In genomic region chr1:30538906-30539855, GRCh38 we compare ENCODE assay signal across 20 cellular contexts.
"Had no signal": no experiment of that assay in that cellular context is flagged by ENCODE, and none has a peak within 500 bp of the region (broad histone marks: within the 10 kb centered on the region; RNA-seq: fewer than 3 reads in every experiment).

No MANE protein-coding gene starts in this region.

- DNase-seq: caudate nucleus; colonic mucosa; effector CD4-positive, alpha-beta T cell; heart right ventricle; hypothalamus; left ventricle myocardium inferior; mesenchymal stem cell; naive B cell; nucleus accumbens; pancreas; psoas muscle; stimulated activated CD4-positive, alpha-beta T cell treated with anti-CD3 and anti-CD28 coated beads, Interleukin-2, amount 100 ng/mL, for 24 hours; stimulated activated CD4-positive, alpha-beta T cell treated with anti-CD3 and anti-CD28 coated beads, Interleukin-4, amount 100 ng/mL, for 4 hours; stimulated activated naive B cell treated with anti-CD40 and anti-IgM and Interleukin-4, amounts not matched to agents 10 μg/mL and 1 μg/mL and 100 μg/mL, for 72 hours; stimulated activated naive CD8-positive, alpha-beta T cell treated with anti-CD3 and anti-CD28 coated beads, Interleukin-15, amount 100 ng/mL, for 72 hours; testis; upper lobe of right lung had no signal

- H3K27me3 ChIP-seq: colonic mucosa, heart right ventricle, pancreas, testis, tibial nerve, upper lobe of right lung had no signal

- H3K4me1 ChIP-seq: colonic mucosa, heart right ventricle, left ventricle myocardium inferior, pancreas, psoas muscle, testis, tibial nerve, upper lobe of right lung had no signal

- ATAC-seq: pancreas; psoas muscle; sciatic nerve; stimulated activated naive B cell treated with anti-CD40 and anti-IgM and Interleukin-4, amounts not matched to agents 10 μg/mL and 1 μg/mL and 100 μg/mL, for 72 hours; stimulated activated naive CD8-positive, alpha-beta T cell treated with anti-CD3 and anti-CD28 coated beads, Interleukin-15, amount 100 ng/mL, for 72 hours; upper lobe of right lung had no signal

- H3K36me3 ChIP-seq: colonic mucosa, heart right ventricle, left ventricle myocardium inferior, pancreas, tibial nerve, upper lobe of right lung had no signal

- H3K4me3 ChIP-seq: colonic mucosa, heart right ventricle, left ventricle myocardium inferior, lung, pancreas, psoas muscle, testis, tibial nerve, upper lobe of right lung had no signal

- H3K27ac ChIP-seq: colonic mucosa, heart right ventricle, left ventricle myocardium inferior, pancreas, psoas muscle, testis, tibial nerve, upper lobe of right lung had no signal

- H3K9me3 ChIP-seq: colonic mucosa, heart right ventricle, left ventricle myocardium inferior, pancreas, psoas muscle, testis, tibial nerve, upper lobe of right lung had no signal
